Comparison of ENCODE assay signal across 1 cellular context in genomic region chr18:33870059-33870458, GRCh38.
TF ChIP-seq lines count a peak whose summit lies in the region.

No MANE protein-coding gene starts in this region.

TF ChIP-seq in GM23338, 12 proteins besides CTCF, POLR2A, EP300 and RAD21 (continued from another document):
- TF ChIP-seq STAT1 (IDR thresholded peaks at IDR 0.05; ENCODE audit: unreplicated experiment) (no peak), ZNF114 (CRISPR knock-in tag; IDR thresholded peaks at IDR 0.05) (no peak), EZH2phosphoT487 (IDR thresholded peaks at IDR 0.05; ENCODE audit: unreplicated experiment) (no peak), JUNB (IDR thresholded peaks at IDR 0.05; ENCODE audit: unreplicated experiment) (no peak), EZH2 (IDR thresholded peaks at IDR 0.05; ENCODE audit: low read depth, unreplicated experiment) (no peak), POLR2AphosphoS5 (IDR thresholded peaks at IDR 0.05; ENCODE audit: low read depth) (no peak), REST (IDR thresholded peaks at IDR 0.05; ENCODE audit: unreplicated experiment) (no peak), NANOG (IDR thresholded peaks at IDR 0.05; ENCODE audit: borderline replicate concordance) (no peak), ZNF331 (CRISPR knock-in tag; IDR thresholded peaks at IDR 0.05; ENCODE audit: low read depth) (no peak), CREB1 (CRISPR knock-in tag; IDR thresholded peaks at IDR 0.05; ENCODE audit: low read depth) (no peak)
- TF ChIP-seq, protein P1, sequence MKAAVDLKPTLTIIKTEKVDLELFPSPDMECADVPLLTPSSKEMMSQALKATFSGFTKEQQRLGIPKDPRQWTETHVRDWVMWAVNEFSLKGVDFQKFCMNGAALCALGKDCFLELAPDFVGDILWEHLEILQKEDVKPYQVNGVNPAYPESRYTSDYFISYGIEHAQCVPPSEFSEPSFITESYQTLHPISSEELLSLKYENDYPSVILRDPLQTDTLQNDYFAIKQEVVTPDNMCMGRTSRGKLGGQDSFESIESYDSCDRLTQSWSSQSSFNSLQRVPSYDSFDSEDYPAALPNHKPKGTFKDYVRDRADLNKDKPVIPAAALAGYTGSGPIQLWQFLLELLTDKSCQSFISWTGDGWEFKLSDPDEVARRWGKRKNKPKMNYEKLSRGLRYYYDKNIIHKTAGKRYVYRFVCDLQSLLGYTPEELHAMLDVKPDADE (IDR thresholded peaks at IDR 0.05): no peak
